ENCODE assay signal across 1 cellular context in genomic region chr20:62211769-62212288, GRCh38.
TF ChIP-seq lines count a peak whose summit lies in the region.

No MANE protein-coding gene starts in this region.

TF ChIP-seq in HepG2, 621 proteins besides CTCF, POLR2A, EP300 and RAD21:
- TF ChIP-seq RFX1 (IDR thresholded peaks at IDR 0.05), result no peak
- no peak for TF ChIP-seq CENPX (CRISPR knock-in tag; IDR thresholded peaks at IDR 0.05)
- no peak for TF ChIP-seq AGO2 (optimal IDR thresholded peaks at IDR 0.05; ENCODE audit: low read depth, low read length)
- no peak for TF ChIP-seq ZNF747 (CRISPR knock-in tag; IDR thresholded peaks at IDR 0.05; ENCODE audit: borderline replicate concordance)
- no peak for TF ChIP-seq SAP130 (CRISPR knock-in tag; IDR thresholded peaks at IDR 0.05; ENCODE audit: low read depth)
- no peak for TF ChIP-seq SNAPC4 (CRISPR knock-in tag; IDR thresholded peaks at IDR 0.05)
- TF ChIP-seq YEATS2 (CRISPR knock-in tag; IDR thresholded peaks at IDR 0.05; ENCODE audit: borderline replicate concordance), result no peak
- no peak for TF ChIP-seq PPARG (CRISPR knock-in tag; conservative IDR thresholded peaks at IDR 0.05)
- TF ChIP-seq ZKSCAN1 (IDR thresholded peaks at IDR 0.05; ENCODE audit: low read length), result 0 out of 2 replicates have a peak, but pooled peaks have one; percentile 29
- TF ChIP-seq KDM2A (CRISPR knock-in tag; IDR thresholded peaks at IDR 0.05; ENCODE audit: borderline replicate concordance, low read depth), result 0 out of 2 replicates have a peak, but pooled peaks have one; percentile 17
- no peak for TF ChIP-seq GPBP1L1 (CRISPR knock-in tag; IDR thresholded peaks at IDR 0.05)
- no peak for TF ChIP-seq ZNF337 (CRISPR knock-in tag; IDR thresholded peaks at IDR 0.05; ENCODE audit: borderline replicate concordance, low read depth)
- no peak for TF ChIP-seq ZNF282 (IDR thresholded peaks at IDR 0.05; ENCODE audit: partially characterized antibody)
- no peak for TF ChIP-seq ZNF740 (CRISPR knock-in tag; IDR thresholded peaks at IDR 0.05)
- TF ChIP-seq ATF7-NPFF (CRISPR knock-in tag; IDR thresholded peaks at IDR 0.05; ENCODE audit: low read depth), result no peak
